ENCODE assay signal across 10 cellular contexts in genomic region chr15:74798388-74799254, GRCh38. TPM values are rescaled to one million over a fixed set of nuclear protein-coding genes. Genes with fewer than 3 reads are reported as not detected.
DNase-seq lines count a peak whose midpoint lies in the region; ATAC-seq and TF ChIP-seq lines count a peak whose summit lies in the region.
"Had no signal": no experiment of that assay in that cellular context is flagged by ENCODE, and none has a peak within 500 bp of the region (broad histone marks: within the 10 kb centered on the region; RNA-seq: fewer than 3 reads in every experiment).

No MANE protein-coding gene starts in this region.

- WGBS in heart right ventricle, 2 donors, result 71 to 82% methylated on average over 25 of the region's 25 CpGs

- H3K36me3 Mint-ChIP-seq in activated T-cell treated with anti-CD3 and anti-CD28 coated beads, Interleukin-2, amount 50 U/mL, for 24 hours (ENCODE audit: low read depth), result peaks cover 85% of the 10 kb centered on the region
- H3K36me3 Mint-ChIP-seq in activated T-cell treated with anti-CD3 and anti-CD28 coated beads, Interleukin-2, amount 50 U/mL, for 4 hours (ENCODE audit: insufficient read depth), result peaks cover 21% of the 10 kb centered on the region
- no peaks in the 10 kb centered on the region for H3K36me3 Mint-ChIP-seq in T-helper 17 cell (ENCODE audit: low read depth)
- H3K36me3 Mint-ChIP-seq in stimulated activated memory B cell treated with anti-CD40 and anti-IgM and Interleukin-4, amounts not matched to agents 10 μg/mL and 1 μg/mL and 100 μg/mL, for 72 hours, result peaks cover 57% of the 10 kb centered on the region

- intact Hi-C loops in heart right ventricle (cut with DNase I), result no loop called here

- H3K36me3 ChIP-seq in heart right ventricle, result peaks cover 3 to 78% (median 29%) of the 10 kb centered on the region in 9 donors

- DNase-seq in activated T-cell treated with anti-CD3 and anti-CD28 coated beads, Interleukin-2, amount 50 U/mL, for 24 hours, result peak; percentile 38
- no peak for DNase-seq in activated T-cell treated with anti-CD3 and anti-CD28 coated beads, Interleukin-2, amount 50 U/mL, for 4 hours
- DNase-seq in T-helper 17 cell (no peak), heart right ventricle (peak in 1 of 2 donors; percentile 57), foreskin fibroblast (no peak), NCI-H82 treated with DMSO at 0.1 percent for 48 hours (lab: John Stamatoyannopoulos, UW; ENCODE audit: unreplicated experiment) (no peak), SIG-M5 treated with dmso at 0.1 percent for 504 hours (lab: John Stamatoyannopoulos, UW; ENCODE audit: unreplicated experiment) (no peak)

- TF ChIP-seq CTCF in heart right ventricle (IDR thresholded peaks at IDR 0.05) (peak in 6 of 9 donors; percentile 6 to 41 (median 27)), foreskin fibroblast (IDR thresholded peaks at IDR 0.05; ENCODE audit: low read depth, low read length) (no peak)

- H3K4me3 Mint-ChIP-seq in activated T-cell treated with anti-CD3 and anti-CD28 coated beads, Interleukin-2, amount 50 U/mL, for 24 hours, result peak overlapping the region; percentile 15
- no peak overlapping the region for H3K4me3 Mint-ChIP-seq in activated T-cell treated with anti-CD3 and anti-CD28 coated beads, Interleukin-2, amount 50 U/mL, for 4 hours
- H3K4me3 Mint-ChIP-seq in T-helper 17 cell, result peak overlapping the region; percentile 50
- H3K4me3 Mint-ChIP-seq in stimulated activated memory B cell treated with anti-CD40 and anti-IgM and Interleukin-4, amounts not matched to agents 10 μg/mL and 1 μg/mL and 100 μg/mL, for 72 hours, result peak overlapping the region; percentile 42

- peaks cover 4 to 65% (median 29%) of the 10 kb centered on the region in 9 donors for H3K4me1 ChIP-seq in heart right ventricle

- no peaks in the 10 kb centered on the region for H3K9me3 Mint-ChIP-seq in activated T-cell treated with anti-CD3 and anti-CD28 coated beads, Interleukin-2, amount 50 U/mL, for 24 hours
- H3K9me3 Mint-ChIP-seq in activated T-cell treated with anti-CD3 and anti-CD28 coated beads, Interleukin-2, amount 50 U/mL, for 4 hours, result no peaks in the 10 kb centered on the region
- no peaks in the 10 kb centered on the region for H3K9me3 Mint-ChIP-seq in stimulated activated memory B cell treated with anti-CD40 and anti-IgM and Interleukin-4, amounts not matched to agents 10 μg/mL and 1 μg/mL and 100 μg/mL, for 72 hours

- H3K4me3 ChIP-seq in heart right ventricle, result no peak overlapping the region
- H3K4me3 ChIP-seq in foreskin fibroblast (ENCODE audit: low read depth in 1 of 2, low read length in 2 of 2), result no peak overlapping the region

- H3K4me1 Mint-ChIP-seq in activated T-cell treated with anti-CD3 and anti-CD28 coated beads, Interleukin-2, amount 50 U/mL, for 24 hours (ENCODE audit: low read depth), result peaks cover 61% of the 10 kb centered on the region
- peaks cover 55% of the 10 kb centered on the region for H3K4me1 Mint-ChIP-seq in activated T-cell treated with anti-CD3 and anti-CD28 coated beads, Interleukin-2, amount 50 U/mL, for 4 hours (ENCODE audit: low read depth)
- H3K4me1 Mint-ChIP-seq in T-helper 17 cell, result peaks cover 37% of the 10 kb centered on the region
- peaks cover 70% of the 10 kb centered on the region for H3K4me1 Mint-ChIP-seq in stimulated activated memory B cell treated with anti-CD40 and anti-IgM and Interleukin-4, amounts not matched to agents 10 μg/mL and 1 μg/mL and 100 μg/mL, for 72 hours

- no peak for ATAC-seq in activated T-cell treated with anti-CD3 and anti-CD28 coated beads, Interleukin-2, amount 50 U/mL, for 4 hours
- ATAC-seq in T-helper 17 cell (no peak), heart right ventricle (peak; percentile 39 to 80 (median 60))
- ATAC-seq in stimulated activated memory B cell treated with anti-CD40 and anti-IgM and Interleukin-4, amounts not matched to agents 10 μg/mL and 1 μg/mL and 100 μg/mL, for 72 hours, result peak; percentile 37

- peak overlapping the region; percentile 92 for H3K27ac Mint-ChIP-seq in activated T-cell treated with anti-CD3 and anti-CD28 coated beads, Interleukin-2, amount 50 U/mL, for 24 hours
- H3K27ac Mint-ChIP-seq in T-helper 17 cell, result peak overlapping the region; percentile 95
- peak overlapping the region; percentile 88 for H3K27ac Mint-ChIP-seq in stimulated activated memory B cell treated with anti-CD40 and anti-IgM and Interleukin-4, amounts not matched to agents 10 μg/mL and 1 μg/mL and 100 μg/mL, for 72 hours

- no peaks in the 10 kb centered on the region for H3K9me3 ChIP-seq in T-helper 17 cell (ENCODE audit: control insufficient read depth, low read length, poor library complexity, severe bottlenecking)
- no peaks in the 10 kb centered on the region for H3K9me3 ChIP-seq in heart right ventricle

- H3K27me3 Mint-ChIP-seq in activated T-cell treated with anti-CD3 and anti-CD28 coated beads, Interleukin-2, amount 50 U/mL, for 24 hours, result no peaks in the 10 kb centered on the region
- H3K27me3 Mint-ChIP-seq in activated T-cell treated with anti-CD3 and anti-CD28 coated beads, Interleukin-2, amount 50 U/mL, for 4 hours (ENCODE audit: low read depth), result no peaks in the 10 kb centered on the region
- no peaks in the 10 kb centered on the region for H3K27me3 Mint-ChIP-seq in T-helper 17 cell
- no peaks in the 10 kb centered on the region for H3K27me3 Mint-ChIP-seq in stimulated activated memory B cell treated with anti-CD40 and anti-IgM and Interleukin-4, amounts not matched to agents 10 μg/mL and 1 μg/mL and 100 μg/mL, for 72 hours

- H3K27ac ChIP-seq in heart right ventricle, result peak overlapping the region in 8 of 10 donors; percentile 13 to 75 (median 31)

- no peaks in the 10 kb centered on the region for H3K27me3 ChIP-seq in heart right ventricle

RNA-seq across cellular contexts. Expression of gene LMAN1L, which starts 14.0 kb away (rescaled TPM):
- total RNA-seq in activated T-cell treated with anti-CD3 and anti-CD28 coated beads, Interleukin-2, amount 50 U/mL, for 4 hours, result under 1 TPM; 0.30 to 0.55 (median 0.40) TPM
- total RNA-seq in T-helper 17 cell (under 1 TPM; 0.82 to 0.91 TPM), heart right ventricle (10 to 100 TPM in 4 of 10 donors, 1 to 10 TPM in 6; 6.3 to 47.4 (median 9.0) TPM)
- 10 to 100 TPM in 1 of 2 donors, under 1 TPM in 1; 0.03 to 18.4 TPM for polyA plus RNA-seq in heart right ventricle

RNA-seq across cellular contexts. Expression of gene CSK, which starts 16.7 kb away (rescaled TPM):
- total RNA-seq in activated T-cell treated with anti-CD3 and anti-CD28 coated beads, Interleukin-2, amount 50 U/mL, for 4 hours, result 100 to 1,000 TPM; 368 to 412 (median 397) TPM
- total RNA-seq in T-helper 17 cell (100 to 1,000 TPM; 188 to 208 TPM), heart right ventricle (10 to 100 TPM; 20.3 to 48.6 (median 24.8) TPM)
- 10 to 100 TPM; 19.7 to 35.2 TPM for polyA plus RNA-seq in heart right ventricle

RNA-seq across cellular contexts. Expression of gene CPLX3, which starts 27.8 kb away (rescaled TPM):
- total RNA-seq in activated T-cell treated with anti-CD3 and anti-CD28 coated beads, Interleukin-2, amount 50 U/mL, for 4 hours, result under 1 TPM in 2 of 3 donors, not detected in 1; 0.23 to 0.32 TPM
- total RNA-seq in T-helper 17 cell, result under 1 TPM in 1 of 2 donors, not detected in 1; 0.20 TPM
- total RNA-seq in heart right ventricle, result 1 to 10 TPM in 7 of 10 donors, under 1 TPM in 2, not detected in 1; 0.64 to 6.1 (median 1.3) TPM
- polyA plus RNA-seq in heart right ventricle, result 10 to 100 TPM in 1 of 2 donors, under 1 TPM in 1; 0.04 to 14.6 TPM
- total RNA-seq: mononuclear cell had no signal

RNA-seq across cellular contexts. Expression of gene ULK3, which starts 44.3 kb away (rescaled TPM):
- 10 to 100 TPM; 52.8 to 64.7 (median 64.0) TPM for total RNA-seq in activated T-cell treated with anti-CD3 and anti-CD28 coated beads, Interleukin-2, amount 50 U/mL, for 4 hours
- total RNA-seq in T-helper 17 cell (10 to 100 TPM; 44.6 to 49.0 TPM), heart right ventricle (10 to 100 TPM; 21.3 to 44.0 (median 24.7) TPM)
- polyA plus RNA-seq in heart right ventricle, result 10 to 100 TPM; 22.5 to 56.3 TPM

RNA-seq across cellular contexts. Expression of gene CYP1A2, which starts 50.0 kb away (rescaled TPM):
- under 1 TPM in 1 of 3 donors, not detected in 2; 0.08 TPM for total RNA-seq in activated T-cell treated with anti-CD3 and anti-CD28 coated beads, Interleukin-2, amount 50 U/mL, for 4 hours
- total RNA-seq in T-helper 17 cell, result not detected
- total RNA-seq in heart right ventricle, result under 1 TPM in 1 of 10 donors, not detected in 9; 0.11 TPM
- polyA plus RNA-seq in heart right ventricle, result not detected
- total RNA-seq: mononuclear cell; T-helper 2 cell treated with Interferon-gamma antibody and Interleukin-4, amounts not matched to agents 100 ng/mL and 5 ng/mL, for 36 hours had no signal

Comparison
In these comparisons a context has a peak if more than half of its experiments do, and no peak if none do; other contexts are left out.
1. ATAC-seq: peak in heart right ventricle (8 of 8) and stimulated activated memory B cell treated with anti-CD40 and anti-IgM and Interleukin-4, amounts not matched to agents 10 μg/mL and 1 μg/mL and 100 μg/mL, for 72 hours (single experiment); none in activated T-cell treated with anti-CD3 and anti-CD28 coated beads, Interleukin-2, amount 50 U/mL, for 4 hours (0 of 2) and T-helper 17 cell (single experiment).
2. Peak in every context shown above with its lines, with median percentiles within 50 percentile points of each other: H3K27ac Mint-ChIP-seq.